Comparison of ENCODE assay signal across 25 cellular contexts in the genomic region with DNA sequence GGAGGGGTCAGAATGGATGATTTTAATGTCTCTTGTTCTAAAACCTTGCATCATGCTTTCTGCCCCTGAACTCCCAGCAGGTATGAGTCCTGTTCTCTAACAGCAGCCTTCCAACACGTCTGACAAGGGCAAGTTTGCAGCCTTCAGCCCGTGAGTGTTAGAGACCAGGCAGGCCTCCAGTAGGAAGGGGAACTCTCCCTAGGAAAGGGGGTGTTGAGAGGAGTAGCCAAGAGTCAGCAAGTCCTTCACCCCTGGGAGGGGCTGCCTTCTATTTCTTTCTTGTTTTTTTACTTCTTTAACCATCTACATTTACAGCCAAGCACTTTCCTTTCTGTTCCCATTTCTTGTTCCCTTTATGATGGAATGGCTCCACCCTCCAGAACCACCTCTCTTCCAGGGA.
"Had no signal": no experiment of that assay in that cellular context is flagged by ENCODE, and none has a peak within 500 bp of the region (broad histone marks: within the 10 kb centered on the region; RNA-seq: fewer than 3 reads in every experiment).

No MANE protein-coding gene starts in this region.

- H3K4me1 Mint-ChIP-seq: nephron progenitor cell had no signal

- H3K4me1 ChIP-seq: colonic mucosa, esophagus muscularis mucosa, gastroesophageal sphincter, thyroid gland had no signal

- H3K9me3 ChIP-seq: colonic mucosa, esophagus muscularis mucosa, gastroesophageal sphincter, heart left ventricle, lower lobe of right lung, thyroid gland had no signal

- H3K9me3 Mint-ChIP-seq: activated T-helper 2 cell treated with anti-CD3 and anti-CD28 coated beads, Interferon-gamma antibody, Interleukin-2, Interleukin-4, amounts not matched to agents 10 μg/mL and 5 μg/mL and 100 μg/mL, durations not matched to agents 14 hours and 24 hours and 36 hours; central memory CD8-positive, alpha-beta T cell; immature natural killer cell; nephron progenitor cell had no signal

- H3K27ac ChIP-seq: brain microvascular endothelial cell, colonic mucosa, esophagus muscularis mucosa, gastroesophageal sphincter, heart left ventricle, lower lobe of right lung, SK-N-MC, thyroid gland had no signal

- DNase-seq: activated CD4-positive, alpha-beta T cell treated with anti-CD3 and anti-CD28 coated beads for 48 hours; activated CD4-positive, CD25-positive, alpha-beta regulatory T cell; activated naive CD4-positive, alpha-beta T cell treated with Interleukin-2 at 50 U/mL for 16 hours; aorta; brain microvascular endothelial cell; colonic mucosa; effector CD8-positive, alpha-beta T cell; heart left ventricle; immature natural killer cell; kidney glomerular epithelial cell; lower lobe of right lung; nephron progenitor cell; occipital lobe; stimulated activated CD4-positive, alpha-beta T cell treated with anti-CD3 and anti-CD28 coated beads, Interleukin-12 subunit alpha, Interleukin-12 subunit beta, amount 100 ng/mL, for 4 hours; stimulated activated CD4-positive, alpha-beta T cell treated with anti-CD3 and anti-CD28 coated beads, Interleukin-1b, Interleukin-23, amount 100 ng/mL, for 48 hours; stimulated activated CD8-positive, alpha-beta memory T cell treated with anti-CD3 and anti-CD28 coated beads, Interleukin-4, amount 100 ng/mL, for 48 hours; stimulated activated naive CD4-positive, alpha-beta T cell treated with Interleukin-2 at 50 U/mL for 16 hours; T-helper 9 cell; thyroid gland had no signal

- H3K27me3 ChIP-seq: brain microvascular endothelial cell, colonic mucosa, gastroesophageal sphincter, heart left ventricle, thyroid gland had no signal

- ATAC-seq: gastroesophageal sphincter, lower lobe of right lung had no signal

- H3K4me3 Mint-ChIP-seq: central memory CD8-positive, alpha-beta T cell; immature natural killer cell; nephron progenitor cell had no signal

- H3K4me3 ChIP-seq: colonic mucosa, esophagus muscularis mucosa, gastroesophageal sphincter, heart left ventricle, lower lobe of right lung, SK-N-MC, thyroid gland had no signal

- FAIRE-seq: endothelial cell of umbilical vein had no signal

- H3K27me3 Mint-ChIP-seq: central memory CD8-positive, alpha-beta T cell had no signal

- H3K36me3 ChIP-seq: brain microvascular endothelial cell, colonic mucosa, gastroesophageal sphincter, heart left ventricle, lower lobe of right lung, thyroid gland had no signal

- H3K27ac Mint-ChIP-seq: activated T-helper 2 cell treated with anti-CD3 and anti-CD28 coated beads, Interferon-gamma antibody, Interleukin-2, Interleukin-4, amounts not matched to agents 10 μg/mL and 5 μg/mL and 100 μg/mL, durations not matched to agents 14 hours and 24 hours and 36 hours; immature natural killer cell; nephron progenitor cell had no signal
